ENCODE assay signal across 31 cellular contexts in genomic region chr2:49192041-49192440, GRCh38. TPM values are rescaled to one million over a fixed set of nuclear protein-coding genes. Genes with fewer than 3 reads are reported as not detected.
"Had no signal": no experiment of that assay in that cellular context is flagged by ENCODE, and none has a peak within 500 bp of the region (broad histone marks: within the 10 kb centered on the region; RNA-seq: fewer than 3 reads in every experiment).

No MANE protein-coding gene starts in this region.

- H3K36me3 Mint-ChIP-seq: mesothelial cell of epicardium; naive B cell; naive thymus-derived CD8-positive, alpha-beta T cell had no signal

- ATAC-seq: esophagus mucosa; gastrocnemius medialis; heart right ventricle; left cardiac atrium; left lung; left ventricle myocardium superior; lower lobe of right lung; mucosa of descending colon; naive thymus-derived CD8-positive, alpha-beta T cell had no signal

- H3K9me3 Mint-ChIP-seq: mesothelial cell of epicardium had no signal

- H3K27me3 ChIP-seq: esophagus squamous epithelium, gastrocnemius medialis, heart right ventricle, left lung had no signal

- DNase-seq: dermis blood vessel endothelial cell; dorsolateral prefrontal cortex; effector CD4-positive, alpha-beta T cell; effector memory CD4-positive, alpha-beta T cell; erythroblast; esophagus squamous epithelium; foreskin fibroblast; foreskin melanocyte; gastrocnemius medialis; glutamatergic neuron; head of caudate nucleus; heart right ventricle; hippocampal formation; kidney glomerular epithelial cell; left cardiac atrium; left lung; left ventricle myocardium superior; lower lobe of right lung; mesenchymal stem cell; mucosa of descending colon; naive B cell; naive thymus-derived CD8-positive, alpha-beta T cell had no signal

- H3K4me1 Mint-ChIP-seq: mesothelial cell of epicardium; naive B cell; naive thymus-derived CD8-positive, alpha-beta T cell had no signal

- H3K4me1 ChIP-seq: esophagus squamous epithelium, gastrocnemius medialis, heart right ventricle, left lung, lower lobe of right lung had no signal

- H3K4me3 ChIP-seq: coronary artery, dorsolateral prefrontal cortex, esophagus squamous epithelium, gastrocnemius medialis, heart right ventricle, left lung, lower lobe of right lung, mucosa of descending colon had no signal

- H3K4me3 Mint-ChIP-seq: mesothelial cell of epicardium; naive B cell; naive thymus-derived CD8-positive, alpha-beta T cell had no signal

- H3K36me3 ChIP-seq: esophagus squamous epithelium, gastrocnemius medialis, heart right ventricle, left lung, lower lobe of right lung had no signal

- H3K27me3 Mint-ChIP-seq: naive B cell; naive thymus-derived CD8-positive, alpha-beta T cell had no signal

- H3K27ac Mint-ChIP-seq: mesothelial cell of epicardium; naive B cell; naive thymus-derived CD8-positive, alpha-beta T cell had no signal

- H3K27ac ChIP-seq: coronary artery, dorsolateral prefrontal cortex, esophagus squamous epithelium, gastrocnemius medialis, heart right ventricle, left lung, lower lobe of right lung had no signal

RNA-seq across cellular contexts. Expression of gene FSHR, which starts 37.7 kb away (rescaled TPM):
- total RNA-seq: dermis blood vessel endothelial cell; endothelial cell of umbilical vein; esophagus mucosa; esophagus squamous epithelium; gastrocnemius medialis; glomerular endothelial cell; left lung; lower leg skin; lower lobe of right lung; lung microvascular endothelial cell; mesenteric fat pad; mesothelial cell of epicardium; mucosa of descending colon; naive thymus-derived CD8-positive, alpha-beta T cell had no signal
- polyA plus RNA-seq: endothelial cell of umbilical vein; heart right ventricle; keratinocyte; naive thymus-derived CD8-positive, alpha-beta T cell had no signal
